Comparison of ENCODE assay signal across 15 cellular contexts in the genomic region with DNA sequence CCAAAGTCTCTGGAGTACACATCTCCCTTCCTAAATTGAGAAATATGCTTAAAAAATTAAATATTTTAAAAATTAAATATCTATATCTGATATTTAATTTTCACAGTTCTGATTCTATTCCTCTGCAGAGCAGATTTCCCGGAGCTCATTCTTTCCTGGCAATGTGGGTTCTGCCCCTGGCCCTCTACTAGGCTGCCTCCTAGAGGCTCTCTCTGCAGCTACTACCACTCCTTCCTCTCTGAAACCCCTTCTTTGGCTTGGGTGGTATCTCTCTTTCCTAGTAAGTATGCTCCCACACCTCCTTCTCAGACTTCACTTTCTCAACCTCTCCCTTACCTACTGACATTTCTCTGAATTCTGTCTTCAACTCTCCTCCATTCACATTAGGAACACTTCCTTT. TPM values are rescaled to one million over a fixed set of nuclear protein-coding genes. Genes with fewer than 3 reads are reported as not detected.
A peak's percentile ranks its signal among the peaks of the same experiment; 100 is the strongest.
DNase-seq lines count a peak whose midpoint lies in the region; ATAC-seq and TF ChIP-seq lines count a peak whose summit lies in the region.
"Had no signal": no experiment of that assay in that cellular context is flagged by ENCODE, and none has a peak within 500 bp of the region (broad histone marks: within the 10 kb centered on the region; RNA-seq: fewer than 3 reads in every experiment).

No MANE protein-coding gene starts in this region.

- peak in 11 of 12 donors; percentile 18 to 58 (median 43) for TF ChIP-seq CTCF in heart left ventricle (IDR thresholded peaks at IDR 0.05)
- peak in 3 of 5 experiments; percentile 12 to 17 (median 15) for TF ChIP-seq CTCF in transverse colon (IDR thresholded peaks at IDR 0.05)

- TF ChIP-seq EP300 in transverse colon (IDR thresholded peaks at IDR 0.05; ENCODE audit: low read depth), result no peak

- H3K4me3 ChIP-seq in heart left ventricle (no peak overlapping the region), transverse colon (no peak overlapping the region)
- H3K4me3 ChIP-seq: SJCRH30, tibial artery had no signal

- 15 to 44% (median 34%) methylated on average over 1 of the region's 1 CpG for WGBS in heart left ventricle, 4 donors
- WGBS in transverse colon (ENCODE audit: low coverage in 1 of 2), 2 donors, result 43% methylated on average over 1 of the region's 1 CpG; no CpG with 5 or more reads in 1 of the 2 donors

- intact Hi-C loops in Right ventricle myocardium inferior (cut with DNase I), result loop anchor here (2.0 kb wide), 1 partner anchor 89 kb away; no protein-coding TSS in a partner anchor
- intact Hi-C loops in cardiac septum (cut with DNase I), result loop anchor here (10.0 kb wide), 1 partner anchor 87 kb away; no protein-coding TSS in a partner anchor
- intact Hi-C loops in heart left ventricle (cut with DNase I), result loop anchor here in 7 of 10 donors (5.0 to 10.0 kb wide), 3 partner anchors 87 to 97 kb away; no protein-coding TSS in a partner anchor
- intact Hi-C loops in transverse colon (cut with DNase I; ENCODE audit: low total_unique reads), result no loop called here

- H3K36me3 ChIP-seq in heart left ventricle, result no peaks in the 10 kb centered on the region
- no peaks in the 10 kb centered on the region for H3K36me3 ChIP-seq in transverse colon
- H3K36me3 ChIP-seq: SJCRH30, tibial artery had no signal

- in situ Hi-C loops in transverse colon (cut with MboI; ENCODE audit: low pct_ligation_motif_present in 1 of 4, low pct_unique_long_range_greater_than_20kb in 1 of 4, low sequenced_read_pairs in 3 of 4), result no loop called here

- DNase-seq in Right ventricle myocardium inferior (ENCODE audit: missing footprints), result no peak
- DNase-seq in cardiac septum (ENCODE audit: low spot score), result no peak
- peak; percentile 36 for DNase-seq in astrocyte of the hippocampus (ENCODE audit: low read depth, low spot score)
- DNase-seq in heart left ventricle, result peak in 1 of 5 donors; percentile 27
- DNase-seq in transverse colon, result no peak
- DNase-seq in HuH-7.5 (ENCODE audit: low spot score), result no peak
- DNase-seq: activated CD4-positive, alpha-beta T cell treated with anti-CD3 and anti-CD28 coated beads, Interleukin-2, amount 50 U/mL, for 1 hour; activated naive CD4-positive, alpha-beta T cell treated with Interleukin-2 at 50 U/mL for 16 hours; KBM-7; NCI-H2171 treated with DMSO at 0.1 percent for 48 hours; posterior cingulate gyrus; SJCRH30; tibial artery had no signal

- H3K4me1 ChIP-seq in heart left ventricle (no peaks in the 10 kb centered on the region), transverse colon (peaks cover 0 to 6% (median 0%) of the 10 kb centered on the region in 4 donors)
- H3K4me1 ChIP-seq: SJCRH30, tibial artery had no signal

- ATAC-seq in Right ventricle myocardium inferior, result peak; percentile 57
- ATAC-seq in heart left ventricle, result peak; percentile 66 to 84 (median 72)
- ATAC-seq in GM19455 (IDR thresholded peaks at IDR 0.05; ENCODE audit: unreplicated experiment), result no peak
- no peak for ATAC-seq in GM21381 (IDR thresholded peaks at IDR 0.05; ENCODE audit: unreplicated experiment)

- H3K27ac ChIP-seq in heart left ventricle, result no peak overlapping the region
- H3K27ac ChIP-seq in transverse colon, result no peak overlapping the region
- H3K27ac ChIP-seq: SJCRH30, tibial artery had no signal

- H3K9me3 ChIP-seq in heart left ventricle (no peaks in the 10 kb centered on the region), transverse colon (no peaks in the 10 kb centered on the region)
- H3K9me3 ChIP-seq: SJCRH30, tibial artery had no signal

- no peak for TF ChIP-seq POLR2A in heart left ventricle (IDR thresholded peaks at IDR 0.05)
- no peak for TF ChIP-seq POLR2A in transverse colon (IDR thresholded peaks at IDR 0.05)

- H3K27me3 ChIP-seq in heart left ventricle, result peaks cover 0 to 17% (median 0%) of the 10 kb centered on the region in 9 donors
- no peaks in the 10 kb centered on the region for H3K27me3 ChIP-seq in transverse colon
- H3K27me3 ChIP-seq: SJCRH30, tibial artery had no signal

RNA-seq across cellular contexts. Expression of a gene that starts 45.3 kb away (rescaled TPM):
- total RNA-seq in Right ventricle myocardium inferior, result 3.8 TPM
- 7.6 TPM for total RNA-seq in cardiac septum
- total RNA-seq in heart left ventricle, result 10 to 100 TPM in 1 of 9 donors, 1 to 10 TPM in 8; 4.1 to 10.5 (median 6.8) TPM
- polyA plus RNA-seq in heart left ventricle, result 10 to 100 TPM in 1 of 2 donors, 1 to 10 TPM in 1; 9.1 to 13.0 TPM
- total RNA-seq in transverse colon, result 10 to 100 TPM; 11.9 to 33.3 (median 23.7) TPM

Comparison
In these comparisons a context has a peak if more than half of its experiments do, and no peak if none do; other contexts are left out.
1. ATAC-seq: peak in Right ventricle myocardium inferior (single experiment) and heart left ventricle (4 of 4); none in GM19455 (single experiment) and GM21381 (single experiment).